In genomic region chrX:77953300-77953699, GRCh38 we compare ENCODE assay signal across 1 cellular context.
A peak's percentile ranks its signal among the peaks of the same experiment; 100 is the strongest.
TF ChIP-seq lines count a peak whose summit lies in the region.

No MANE protein-coding gene starts in this region.

TF ChIP-seq in K562, 482 proteins besides CTCF, POLR2A, EP300 and RAD21:
- TF ChIP-seq FOSL1 (tag; conservative IDR thresholded peaks at IDR 0.05) = 0 out of 2 replicates have a peak, but pooled peaks have one; percentile 17
- peak; percentile 62 for TF ChIP-seq MAFG (tag; conservative IDR thresholded peaks at IDR 0.05)
- TF ChIP-seq RBM34 (IDR thresholded peaks at IDR 0.05; ENCODE audit: borderline replicate concordance, insufficient read depth, low read length) = no peak
- TF ChIP-seq MED1 (CRISPR knock-in tag; IDR thresholded peaks at IDR 0.05; ENCODE audit: borderline replicate concordance) = no peak
- TF ChIP-seq ZNF316 (IDR thresholded peaks at IDR 0.05) = peak; percentile 90
- peak; percentile 87 for TF ChIP-seq C11orf30 (IDR thresholded peaks at IDR 0.05; ENCODE audit: low read depth)
- peak; percentile 84 for TF ChIP-seq NFE2 (IDR thresholded peaks at IDR 0.05; ENCODE audit: low read depth)
- peak; percentile 57 for TF ChIP-seq MAFK (IDR thresholded peaks at IDR 0.05; ENCODE audit: low read length)
- peak; percentile 36; the same call in 1 of the 2 replicates for TF ChIP-seq MAFF (IDR thresholded peaks at IDR 0.05; ENCODE audit: low read length)
TF ChIP-seq in K562: peak in this region for 7.
